1 cellular context compared by ENCODE assay signal in genomic region chr11:76606102-76606793, GRCh38.
TF ChIP-seq lines count a peak whose summit lies in the region.

No MANE protein-coding gene starts in this region.

TF ChIP-seq in IMR-90, 13 proteins besides CTCF, POLR2A, EP300 and RAD21:
- TF ChIP-seq CHD1 (IDR thresholded peaks at IDR 0.05; ENCODE audit: low read depth, low read length), result no peak
- TF ChIP-seq RFX5 (IDR thresholded peaks at IDR 0.05; ENCODE audit: low read depth, low read length), result no peak
- TF ChIP-seq NFE2L2 (IDR thresholded peaks at IDR 0.05; ENCODE audit: low read depth, low read length), result no peak
- TF ChIP-seq SMC3 (IDR thresholded peaks at IDR 0.05; ENCODE audit: low read depth, low read length), result no peak
- TF ChIP-seq BHLHE40 (IDR thresholded peaks at IDR 0.05; ENCODE audit: low read depth, low read length), result no peak
TF ChIP-seq in IMR-90: peak in this region for 0.
